8 cellular contexts compared by ENCODE assay signal in the genomic region with DNA sequence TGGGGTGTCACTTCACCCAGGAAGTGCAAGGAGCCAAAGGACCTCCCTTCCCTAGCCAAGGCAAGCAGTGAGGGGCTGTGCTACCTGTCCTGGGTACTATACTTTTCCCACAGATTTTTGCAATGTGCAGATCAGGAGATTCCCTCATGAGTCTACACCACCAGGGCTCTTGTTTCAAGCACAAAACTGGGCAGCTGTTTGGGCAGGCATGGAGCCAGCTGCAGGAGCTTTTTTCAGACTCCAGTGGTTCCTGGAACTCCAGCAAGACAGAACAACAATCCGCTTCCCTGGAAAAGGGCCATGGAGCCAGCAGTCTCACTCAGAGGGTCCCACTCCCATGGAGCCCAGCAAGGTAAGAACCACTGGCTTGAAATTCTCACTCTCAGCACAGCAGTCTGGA.
"Had no signal": no experiment of that assay in that cellular context is flagged by ENCODE, and none has a peak within 500 bp of the region (broad histone marks: within the 10 kb centered on the region; RNA-seq: fewer than 3 reads in every experiment).

No MANE protein-coding gene starts in this region.

- DNase-seq: IMR-90, KBM-7, KG1 had no signal

- H3K4me3 ChIP-seq: K562 had no signal

- H3K27me3 Mint-ChIP-seq: IgD-negative memory B cell had no signal

- H3K4me3 Mint-ChIP-seq: IgD-negative memory B cell had no signal

- H3K27ac ChIP-seq: HL-60, KMS-11 had no signal

- ATAC-seq: K562 had no signal

- FAIRE-seq: HTR-8/SVneo, K562 had no signal

- H3K9ac ChIP-seq: KMS-11 had no signal

- H3K4me2 ChIP-seq: KMS-11 had no signal

- H3K4me1 Mint-ChIP-seq: IgD-negative memory B cell had no signal

- H3K27ac Mint-ChIP-seq: IgD-negative memory B cell had no signal
